ENCODE assay signal across 25 cellular contexts in genomic region chr12:40616383-40616900, GRCh38.
"Had no signal": no experiment of that assay in that cellular context is flagged by ENCODE, and none has a peak within 500 bp of the region (broad histone marks: within the 10 kb centered on the region; RNA-seq: fewer than 3 reads in every experiment).

No MANE protein-coding gene starts in this region.

- H3K9me3 ChIP-seq: heart right ventricle, prostate gland, vagina had no signal

- H3K9ac ChIP-seq: neural progenitor cell had no signal

- FAIRE-seq: colon, frontal cortex had no signal

- H3K4me2 ChIP-seq: neural progenitor cell had no signal

- H2AFZ ChIP-seq: neural progenitor cell had no signal

- H3K4me3 Mint-ChIP-seq: activated CD4-positive, alpha-beta T cell treated with anti-CD3 and anti-CD28 coated beads, Interleukin-2, amount 10 ng/mL, durations not matched to agents 24 days and 14 days; activated CD8-positive, alpha-beta T cell treated with anti-CD3 and anti-CD28 coated beads for 36 hours; activated naive CD4-positive, alpha-beta T cell treated with anti-CD3 and anti-CD28 coated beads, Interleukin-2, amount 10 ng/mL, durations not matched to agents 7 days and 5 days; activated naive CD8-positive, alpha-beta T cell treated with anti-CD3 and anti-CD28 coated beads, Interleukin-2, amount 50 U/mL, for 24 hours; brain; immature natural killer cell; naive thymus-derived CD4-positive, alpha-beta T cell; neural progenitor cell; stimulated activated naive CD8-positive, alpha-beta T cell treated with anti-CD3 and anti-CD28 coated beads, Interleukin-15, amount 100 ng/mL, for 72 hours had no signal

- H3K27ac ChIP-seq: epithelial cell of prostate, heart right ventricle, neural progenitor cell, prostate gland, skin epidermis, vagina had no signal

- H3K9me3 Mint-ChIP-seq: activated CD4-positive, alpha-beta T cell treated with anti-CD3 and anti-CD28 coated beads, Interleukin-2, amount 10 ng/mL, durations not matched to agents 24 days and 14 days; neural progenitor cell had no signal

- H3K27me3 Mint-ChIP-seq: activated CD4-positive, alpha-beta T cell treated with anti-CD3 and anti-CD28 coated beads, Interleukin-2, amount 10 ng/mL, durations not matched to agents 24 days and 14 days; activated CD8-positive, alpha-beta T cell treated with anti-CD3 and anti-CD28 coated beads for 36 hours; activated naive CD4-positive, alpha-beta T cell treated with anti-CD3 and anti-CD28 coated beads, Interleukin-2, amount 10 ng/mL, durations not matched to agents 7 days and 5 days; activated naive CD8-positive, alpha-beta T cell treated with anti-CD3 and anti-CD28 coated beads, Interleukin-2, amount 50 U/mL, for 24 hours; naive thymus-derived CD4-positive, alpha-beta T cell; stimulated activated naive CD8-positive, alpha-beta T cell treated with anti-CD3 and anti-CD28 coated beads, Interleukin-15, amount 100 ng/mL, for 72 hours had no signal

- H3K4me1 Mint-ChIP-seq: activated CD4-positive, alpha-beta T cell treated with anti-CD3 and anti-CD28 coated beads, Interleukin-2, amount 10 ng/mL, durations not matched to agents 24 days and 14 days; activated naive CD4-positive, alpha-beta T cell treated with anti-CD3 and anti-CD28 coated beads, Interleukin-2, amount 10 ng/mL, durations not matched to agents 7 days and 5 days; activated naive CD8-positive, alpha-beta T cell treated with anti-CD3 and anti-CD28 coated beads, Interleukin-2, amount 50 U/mL, for 24 hours; brain; immature natural killer cell; naive thymus-derived CD4-positive, alpha-beta T cell; neural progenitor cell had no signal

- H3K4me3 ChIP-seq: dorsolateral prefrontal cortex, heart right ventricle, neural progenitor cell, prostate gland, skin epidermis, vagina had no signal

- DNase-seq: activated CD4-positive, alpha-beta T cell treated with anti-CD3 and anti-CD28 coated beads, Interleukin-2, amount 10 ng/mL, durations not matched to agents 24 days and 14 days; activated CD8-positive, alpha-beta T cell treated with anti-CD3 and anti-CD28 coated beads for 36 hours; activated naive CD4-positive, alpha-beta T cell treated with anti-CD3 and anti-CD28 coated beads, Interleukin-2, amount 10 ng/mL, durations not matched to agents 7 days and 5 days; activated naive CD8-positive, alpha-beta T cell treated with anti-CD3 and anti-CD28 coated beads, Interleukin-2, amount 50 U/mL, for 24 hours; activated T-cell treated with anti-CD3 and anti-CD28 coated beads, Interleukin-2, amount 50 U/mL, for 1 hour; dorsolateral prefrontal cortex; heart right ventricle; immature natural killer cell; kidney glomerular epithelial cell; mesenchymal stem cell; naive thymus-derived CD4-positive, alpha-beta T cell; right cardiac atrium; stimulated activated CD4-positive, alpha-beta T cell treated with anti-CD3 and anti-CD28 coated beads, Interleukin-15, amount 100 ng/mL, for 24 hours; stimulated activated CD4-positive, alpha-beta T cell treated with anti-CD3 and anti-CD28 coated beads, Interleukin-2, amount 100 ng/mL, for 48 hours; stimulated activated naive CD8-positive, alpha-beta T cell treated with anti-CD3 and anti-CD28 coated beads, Interleukin-15, amount 100 ng/mL, for 72 hours; T1000; trophoblast cell had no signal

- H3K27me3 ChIP-seq: dorsolateral prefrontal cortex, heart right ventricle, neural progenitor cell, vagina had no signal

- H3K4me1 ChIP-seq: heart right ventricle, neural progenitor cell, prostate gland, vagina had no signal

- H3K36me3 ChIP-seq: heart right ventricle, neural progenitor cell, prostate gland, vagina had no signal

- H3K27ac Mint-ChIP-seq: activated CD4-positive, alpha-beta T cell treated with anti-CD3 and anti-CD28 coated beads, Interleukin-2, amount 10 ng/mL, durations not matched to agents 24 days and 14 days; activated CD8-positive, alpha-beta T cell treated with anti-CD3 and anti-CD28 coated beads for 36 hours; activated naive CD4-positive, alpha-beta T cell treated with anti-CD3 and anti-CD28 coated beads, Interleukin-2, amount 10 ng/mL, durations not matched to agents 7 days and 5 days; activated naive CD8-positive, alpha-beta T cell treated with anti-CD3 and anti-CD28 coated beads, Interleukin-2, amount 50 U/mL, for 24 hours; brain; immature natural killer cell; naive thymus-derived CD4-positive, alpha-beta T cell; neural progenitor cell; stimulated activated naive CD8-positive, alpha-beta T cell treated with anti-CD3 and anti-CD28 coated beads, Interleukin-15, amount 100 ng/mL, for 72 hours had no signal

- H3K36me3 Mint-ChIP-seq: activated naive CD4-positive, alpha-beta T cell treated with anti-CD3 and anti-CD28 coated beads, Interleukin-2, amount 10 ng/mL, durations not matched to agents 7 days and 5 days; brain; immature natural killer cell; naive thymus-derived CD4-positive, alpha-beta T cell; neural progenitor cell had no signal

- ATAC-seq: activated CD8-positive, alpha-beta T cell treated with anti-CD3 and anti-CD28 coated beads for 36 hours; activated naive CD8-positive, alpha-beta T cell treated with anti-CD3 and anti-CD28 coated beads, Interleukin-2, amount 50 U/mL, for 24 hours; heart right ventricle; naive thymus-derived CD4-positive, alpha-beta T cell; right cardiac atrium; stimulated activated naive CD8-positive, alpha-beta T cell treated with anti-CD3 and anti-CD28 coated beads, Interleukin-15, amount 100 ng/mL, for 72 hours had no signal
